Comparison of ENCODE assay signal across 8 cellular contexts in genomic region chr1:183911285-183911684, GRCh38.
DNase-seq lines count a peak whose midpoint lies in the region; ATAC-seq, FAIRE-seq and TF ChIP-seq lines count a peak whose summit lies in the region.

No MANE protein-coding gene starts in this region.

- peak overlapping the region; percentile 26 for H3K27ac ChIP-seq in adipose tissue (ENCODE audit: low read depth, low read length)

- DNase-seq in GM12865 (ENCODE audit: low read depth): peak; percentile 95
- DNase-seq in HTR-8/SVneo (ENCODE audit: insufficient read length, low spot score): no peak
- no peak for DNase-seq in NCI-H1417 treated with DMSO at 0.1 percent for 48 hours (lab: John Stamatoyannopoulos, UW)
- no peak for DNase-seq in NCI-H2171 treated with DMSO at 0.1 percent for 48 hours (lab: John Stamatoyannopoulos, UW)
- no peak for DNase-seq in foreskin melanocyte

- WGBS in adipose tissue, 3 donors: 17 to 71% (median 36%) methylated on average over 2 of the region's 2 CpGs

- FAIRE-seq in HTR-8/SVneo (lab: Jason Lieb, UNC): no peak

- peak overlapping the region; percentile 33; the same call in 1 of the 2 replicates for H3K4me3 ChIP-seq in GM12865 (ENCODE audit: low read depth, low read length)

- TF ChIP-seq CTCF in GM12865 (IDR thresholded peaks at IDR 0.05; ENCODE audit: insufficient read depth, low read depth, low read length, missing control alignments): no peak

- ATAC-seq in GM19463 (IDR thresholded peaks at IDR 0.05; ENCODE audit: unreplicated experiment) (peak; percentile 71), HG03354 (IDR thresholded peaks at IDR 0.05; ENCODE audit: poor library complexity, severe bottlenecking, unreplicated experiment) (peak; percentile 88)
